1 cellular context compared by ENCODE assay signal in genomic region chr19:56066152-56067023, GRCh38.
TF ChIP-seq lines count a peak whose summit lies in the region.

No MANE protein-coding gene starts in this region.

TF ChIP-seq in H1, 55 proteins besides CTCF, POLR2A, EP300 and RAD21 (continued from another document):
- TF ChIP-seq HDAC2 (IDR thresholded peaks at IDR 0.05; ENCODE audit: borderline replicate concordance in 1 of 2, low read depth in 2 of 2, low read length in 2 of 2) = 0 out of 4 replicates have a peak, but pooled peaks of 1 of the 2 experiments have one; percentile 32
